1 cellular context compared by ENCODE assay signal in genomic region chr2:231056453-231057416, GRCh38.
TF ChIP-seq lines count a peak whose summit lies in the region.

PSMD1 (plus strand) TSS chr2:231056867; CDS start chr2:231057026, 159 bp downstream.

TF ChIP-seq in HepG2, 621 proteins besides CTCF, POLR2A, EP300 and RAD21 (continued from another document and continues in another):
- TF ChIP-seq KIAA2018 (CRISPR knock-in tag; IDR thresholded peaks at IDR 0.05; ENCODE audit: borderline replicate concordance) (no peak), MAZ (IDR thresholded peaks at IDR 0.05; ENCODE audit: borderline replicate concordance, low read depth, low read length) (peak; percentile 24; the same call in 1 of the 2 replicates), MAZ (CRISPR knock-in tag; IDR thresholded peaks at IDR 0.05; ENCODE audit: low read depth) (peak; percentile 86), ARID3A (IDR thresholded peaks at IDR 0.05; ENCODE audit: low read depth, low read length) (0 out of 2 replicates have a peak, but pooled peaks have one; percentile 15), REPIN1 (CRISPR knock-in tag; IDR thresholded peaks at IDR 0.05; ENCODE audit: borderline replicate concordance, low read depth) (peak; percentile 71; the same call in 1 of the 2 replicates), ZNF557 (CRISPR knock-in tag; IDR thresholded peaks at IDR 0.05) (no peak), FLYWCH1 (CRISPR knock-in tag; IDR thresholded peaks at IDR 0.05) (no peak), ZSCAN9 (CRISPR knock-in tag; IDR thresholded peaks at IDR 0.05; ENCODE audit: borderline replicate concordance) (peak; percentile 82), ZBTB39 (CRISPR knock-in tag; IDR thresholded peaks at IDR 0.05) (no peak), ARID4A (CRISPR knock-in tag; IDR thresholded peaks at IDR 0.05; ENCODE audit: borderline replicate concordance) (peak; percentile 88), ZNF101 (CRISPR knock-in tag; IDR thresholded peaks at IDR 0.05; ENCODE audit: borderline replicate concordance, low read depth) (no peak), CREB3 (CRISPR knock-in tag; IDR thresholded peaks at IDR 0.05) (no peak), HHEX (CRISPR knock-in tag; IDR thresholded peaks at IDR 0.05) (0 out of 2 replicates have a peak, but pooled peaks have one; percentile 44), ZNF207 (IDR thresholded peaks at IDR 0.05; ENCODE audit: borderline replicate concordance) (no peak), PRDM10 (CRISPR knock-in tag; IDR thresholded peaks at IDR 0.05; ENCODE audit: low read depth) (no peak), DNMT1 (CRISPR knock-in tag; IDR thresholded peaks at IDR 0.05) (peak; percentile 86), IRF2 (CRISPR knock-in tag; IDR thresholded peaks at IDR 0.05) (peak; percentile 89), HOXD1 (CRISPR knock-in tag; IDR thresholded peaks at IDR 0.05) (0 out of 2 replicates have a peak, but pooled peaks have one; percentile 23), GFI1 (CRISPR knock-in tag; IDR thresholded peaks at IDR 0.05; ENCODE audit: borderline replicate concordance) (peak; percentile 69; the same call in 1 of the 2 replicates), NFAT5 (CRISPR knock-in tag; IDR thresholded peaks at IDR 0.05) (0 out of 2 replicates have a peak, but pooled peaks have one; percentile 26), HIVEP1 (CRISPR knock-in tag; IDR thresholded peaks at IDR 0.05) (peak; percentile 44; the same call in 1 of the 2 replicates), FOXA3 (CRISPR knock-in tag; IDR thresholded peaks at IDR 0.05) (peak; percentile 37), ZNF350 (CRISPR knock-in tag; IDR thresholded peaks at IDR 0.05; ENCODE audit: borderline replicate concordance, low read depth) (peak; percentile 75; the same call in 1 of the 2 replicates)
